Comparison of ENCODE assay signal across 16 cellular contexts in genomic region chrX:134338527-134338926, GRCh38. TPM values are rescaled to one million over a fixed set of nuclear protein-coding genes. Genes with fewer than 3 reads are reported as not detected.
DNase-seq lines count a peak whose midpoint lies in the region; ATAC-seq and TF ChIP-seq lines count a peak whose summit lies in the region.
"Had no signal": no experiment of that assay in that cellular context is flagged by ENCODE, and none has a peak within 500 bp of the region (broad histone marks: within the 10 kb centered on the region; RNA-seq: fewer than 3 reads in every experiment).

No MANE protein-coding gene starts in this region.

- H3K79me2 ChIP-seq in Loucy (ENCODE audit: insufficient read depth, low read length) = no peaks in the 10 kb centered on the region

- peak; percentile 41 for DNase-seq in activated CD8-positive, alpha-beta memory T cell treated with anti-CD3 and anti-CD28 coated beads, Interleukin-2, amount 10 ng/mL, durations not matched to agents 7 days and 5 days
- no peak for DNase-seq in activated CD8-positive, alpha-beta memory T cell treated with anti-CD3 and anti-CD28 coated beads, Interleukin-2, amount 50 U/mL, for 48 hours
- DNase-seq in putamen (ENCODE audit: low spot score) = peak; percentile 0
- no peak for DNase-seq in progenitor cell of endocrine pancreas (ENCODE audit: low spot score, unreplicated experiment)
- no peak for DNase-seq in A673 (ENCODE audit: low spot score)
- DNase-seq: COR-L47; effector CD8-positive, alpha-beta T cell; foreskin fibroblast; KBM-7; mesenchymal stem cell; NCI-H1436 treated with DMSO at 0.1 percent for 48 hours had no signal

- H3K4me1 ChIP-seq in Loucy (ENCODE audit: insufficient read depth, low read length, poor library complexity, severe bottlenecking) (peaks cover 5% of the 10 kb centered on the region), A673 (ENCODE audit: insufficient read depth, low read length, poor library complexity, severe bottlenecking) (no peaks in the 10 kb centered on the region)

- no peak overlapping the region for H3K27ac ChIP-seq in A673 (ENCODE audit: low read depth, low read length, poor library complexity, severe bottlenecking)
- H3K27ac ChIP-seq: cardiac muscle cell had no signal

- no peaks in the 10 kb centered on the region for H4K20me1 ChIP-seq in Loucy (ENCODE audit: insufficient read depth, low read length, poor library complexity, severe bottlenecking)

- H3K27me3 Mint-ChIP-seq in activated CD8-positive, alpha-beta memory T cell treated with anti-CD3 and anti-CD28 coated beads, Interleukin-2, amount 10 ng/mL, durations not matched to agents 7 days and 5 days = no peaks in the 10 kb centered on the region
- H3K27me3 Mint-ChIP-seq in activated T-helper 17 cell treated with anti-CD3 and anti-CD28 coated beads, Interleukin-2, amount 50 U/mL, for 72 hours = peaks cover under 1% of the 10 kb centered on the region
- H3K27me3 Mint-ChIP-seq in progenitor cell of endocrine pancreas = no peaks in the 10 kb centered on the region

- CTCF ChIA-PET in activated CD8-positive, alpha-beta memory T cell treated with anti-CD3 and anti-CD28 coated beads, Interleukin-2, amount 10 ng/mL, durations not matched to agents 7 days and 5 days (lab: Charles Lee) = no interaction called here
- CTCF ChIA-PET in A673 (lab: Charles Lee) = no interaction called here

- no peak overlapping the region for H3K9ac ChIP-seq in Loucy (ENCODE audit: low read depth, low read length, poor library complexity, severe bottlenecking)

- H3K36me3 ChIP-seq in Loucy (ENCODE audit: insufficient read depth, low read length) (no peaks in the 10 kb centered on the region), A673 (ENCODE audit: insufficient read depth, low read length, poor library complexity, severe bottlenecking) (no peaks in the 10 kb centered on the region)
- H3K36me3 ChIP-seq: cardiac muscle cell had no signal

- no peak overlapping the region for H3K27ac Mint-ChIP-seq in activated CD8-positive, alpha-beta memory T cell treated with anti-CD3 and anti-CD28 coated beads, Interleukin-2, amount 10 ng/mL, durations not matched to agents 7 days and 5 days
- no peak overlapping the region for H3K27ac Mint-ChIP-seq in activated T-helper 17 cell treated with anti-CD3 and anti-CD28 coated beads, Interleukin-2, amount 50 U/mL, for 72 hours
- H3K27ac Mint-ChIP-seq in progenitor cell of endocrine pancreas = no peak overlapping the region

- no peaks in the 10 kb centered on the region for H3F3A ChIP-seq in Loucy (ENCODE audit: low read depth)

- no peaks in the 10 kb centered on the region for H3K9me3 Mint-ChIP-seq in activated CD8-positive, alpha-beta memory T cell treated with anti-CD3 and anti-CD28 coated beads, Interleukin-2, amount 10 ng/mL, durations not matched to agents 7 days and 5 days (ENCODE audit: low read depth)
- no peaks in the 10 kb centered on the region for H3K9me3 Mint-ChIP-seq in activated T-helper 17 cell treated with anti-CD3 and anti-CD28 coated beads, Interleukin-2, amount 50 U/mL, for 72 hours
- H3K9me3 Mint-ChIP-seq in progenitor cell of endocrine pancreas (ENCODE audit: low read depth) = peaks cover 10% of the 10 kb centered on the region

- no peak overlapping the region for H3K4me3 Mint-ChIP-seq in activated CD8-positive, alpha-beta memory T cell treated with anti-CD3 and anti-CD28 coated beads, Interleukin-2, amount 10 ng/mL, durations not matched to agents 7 days and 5 days
- no peak overlapping the region for H3K4me3 Mint-ChIP-seq in activated T-helper 17 cell treated with anti-CD3 and anti-CD28 coated beads, Interleukin-2, amount 50 U/mL, for 72 hours
- no peak overlapping the region for H3K4me3 Mint-ChIP-seq in progenitor cell of endocrine pancreas (ENCODE audit: low read depth)

- H3K27me3 ChIP-seq in Loucy (ENCODE audit: insufficient read depth, low read length, poor library complexity, severe bottlenecking) (no peaks in the 10 kb centered on the region), A673 (replicated peaks; ENCODE audit: insufficient read depth, low read depth, low read length, poor library complexity) (no peaks in the 10 kb centered on the region)
- H3K27me3 ChIP-seq: cardiac muscle cell had no signal

- peaks cover 8% of the 10 kb centered on the region for H3K4me1 Mint-ChIP-seq in activated CD8-positive, alpha-beta memory T cell treated with anti-CD3 and anti-CD28 coated beads, Interleukin-2, amount 10 ng/mL, durations not matched to agents 7 days and 5 days
- no peaks in the 10 kb centered on the region for H3K4me1 Mint-ChIP-seq in activated T-helper 17 cell treated with anti-CD3 and anti-CD28 coated beads, Interleukin-2, amount 50 U/mL, for 72 hours
- no peaks in the 10 kb centered on the region for H3K4me1 Mint-ChIP-seq in progenitor cell of endocrine pancreas (ENCODE audit: low read depth)

- H3K4me2 ChIP-seq in Loucy (ENCODE audit: low read depth, low read length, poor library complexity, severe bottlenecking) = peak overlapping the region; percentile 35

- intact Hi-C loops in A673 (cut with micrococcal nuclease; ENCODE audit: unreplicated experiment) = no loop called here

- H3K9me2 ChIP-seq in Loucy (replicated peaks; ENCODE audit: low read depth, low read length) = no peaks in the 10 kb centered on the region

- H3K36me3 Mint-ChIP-seq in activated CD8-positive, alpha-beta memory T cell treated with anti-CD3 and anti-CD28 coated beads, Interleukin-2, amount 10 ng/mL, durations not matched to agents 7 days and 5 days = no peaks in the 10 kb centered on the region
- H3K36me3 Mint-ChIP-seq in activated T-helper 17 cell treated with anti-CD3 and anti-CD28 coated beads, Interleukin-2, amount 50 U/mL, for 72 hours (ENCODE audit: low read depth) = no peaks in the 10 kb centered on the region
- H3K36me3 Mint-ChIP-seq in progenitor cell of endocrine pancreas (ENCODE audit: insufficient read depth) = no peaks in the 10 kb centered on the region

- ATAC-seq in activated CD8-positive, alpha-beta memory T cell treated with anti-CD3 and anti-CD28 coated beads, Interleukin-2, amount 10 ng/mL, durations not matched to agents 7 days and 5 days = peak; percentile 45
- ATAC-seq in activated T-helper 17 cell treated with anti-CD3 and anti-CD28 coated beads, Interleukin-2, amount 50 U/mL, for 72 hours (replicated peaks) = peak; percentile 38
- ATAC-seq in HG03520 (IDR thresholded peaks at IDR 0.05; ENCODE audit: unreplicated experiment) = no peak
- ATAC-seq: Panc1 had no signal

- H3K9me3 ChIP-seq in Loucy (ENCODE audit: insufficient read depth, low read depth, low read length) (no peaks in the 10 kb centered on the region), A673 (ENCODE audit: low read depth, low read length, poor library complexity, severe bottlenecking) (no peaks in the 10 kb centered on the region)

- peak overlapping the region; percentile 80 for H2AFZ ChIP-seq in Loucy (ENCODE audit: low read length)

- H3K4me3 ChIP-seq in Loucy (ENCODE audit: low read length, poor library complexity, severe bottlenecking) (no peak overlapping the region), A673 (ENCODE audit: low read depth, low read length, poor library complexity, severe bottlenecking) (no peak overlapping the region)
- H3K4me3 ChIP-seq: cardiac muscle cell had no signal

- TF ChIP-seq CTCF in Loucy (conservative IDR thresholded peaks at IDR 0.05; ENCODE audit: low read length) (no peak), progenitor cell of endocrine pancreas (IDR thresholded peaks at IDR 0.05; ENCODE audit: unreplicated experiment) (no peak), A673 (conservative IDR thresholded peaks at IDR 0.05; ENCODE audit: low read depth, low read length) (no peak)

- POLR2A ChIA-PET in A673 (lab: Charles Lee; ENCODE audit: low non-redundant PET) = interaction anchor here (0.6 kb wide), 1 partner anchor 1717 kb away, joined by 10 read pairs; no protein-coding TSS in a partner anchor

- no TSS peak for BruUV-seq in A673 (replicated peaks; lab: Mats Ljungman, UMichigan)

RNA-seq across cellular contexts. Expression of gene PHF6, which starts 34.6 kb away (rescaled TPM):
- 10 to 100 TPM; 28.4 to 47.8 TPM for total RNA-seq in activated CD8-positive, alpha-beta memory T cell treated with anti-CD3 and anti-CD28 coated beads, Interleukin-2, amount 10 ng/mL, durations not matched to agents 7 days and 5 days
- total RNA-seq in activated T-helper 17 cell treated with anti-CD3 and anti-CD28 coated beads, Interleukin-2, amount 50 U/mL, for 72 hours = 10 to 100 TPM; 27.6 to 33.9 TPM
- total RNA-seq in progenitor cell of endocrine pancreas (58.1 and 58.7 TPM in 2 replicates), A673 (2021) (53.8 and 54.0 TPM in 2 replicates)

Comparison
In these comparisons a context has a peak if more than half of its experiments do, and no peak if none do; other contexts are left out.
1. DNase-seq: peak in activated CD8-positive, alpha-beta memory T cell treated with anti-CD3 and anti-CD28 coated beads, Interleukin-2, amount 10 ng/mL, durations not matched to agents 7 days and 5 days (single experiment) and putamen (single experiment); none in activated CD8-positive, alpha-beta memory T cell treated with anti-CD3 and anti-CD28 coated beads, Interleukin-2, amount 50 U/mL, for 48 hours (single experiment), progenitor cell of endocrine pancreas (single experiment) and A673 (single experiment).